ENCODE assay signal across 8 cellular contexts in genomic region chr19:18224525-18225354, GRCh38. TPM values are rescaled to one million over a fixed set of nuclear protein-coding genes. Genes with fewer than 3 reads are reported as not detected.
DNase-seq lines count a peak whose midpoint lies in the region; ATAC-seq, FAIRE-seq and TF ChIP-seq lines count a peak whose summit lies in the region.

No MANE protein-coding gene starts in this region.

- peak; percentile 100 for FAIRE-seq in GM12892 (lab: Jason Lieb, UNC)
- no peak for FAIRE-seq in urothelium cell line (lab: Jason Lieb, UNC)

- peak overlapping the region; percentile 77 for H3K4me2 ChIP-seq in hepatocyte

- peaks cover 5% of the 10 kb centered on the region for H3K4me1 ChIP-seq in hepatocyte (ENCODE audit: insufficient read depth)

- H3K27me3 ChIP-seq in hepatocyte: peaks cover 11% of the 10 kb centered on the region

- no peak for TF ChIP-seq POLR2A in GM12892 (IDR thresholded peaks at IDR 0.05; ENCODE audit: low read depth, low read length)

- H4K20me1 ChIP-seq in hepatocyte (ENCODE audit: insufficient read depth, poor library complexity, severe bottlenecking): no peaks in the 10 kb centered on the region

- no peaks in the 10 kb centered on the region for H3K9me2 ChIP-seq in hepatocyte (replicated peaks; ENCODE audit: insufficient read depth)

- DNase-seq in GM12892 (ENCODE audit: insufficient read length) (peak; percentile 94), NCI-H187 (lab: John Stamatoyannopoulos, UW) (peak; percentile 82 to 90), T1000 (lab: John Stamatoyannopoulos, UW) (peak; percentile 96), astrocyte of the hippocampus (ENCODE audit: low read depth, low spot score) (peak; percentile 99), hepatocyte (ENCODE audit: low spot score) (peak; percentile 98), pulmonary artery endothelial cell (ENCODE audit: low read depth, low spot score) (peak; percentile 94), urothelium cell line (ENCODE audit: low spot score) (peak; percentile 61)

- WGBS in hepatocyte (ENCODE audit: low lambda C conversion rate, missing lambda C conversion rate): 4% methylated on average over 75 of the region's 81 CpGs

- peak overlapping the region; percentile 42 for H2AFZ ChIP-seq in hepatocyte

- H3K27ac ChIP-seq in hepatocyte: no peak overlapping the region

- no peak overlapping the region for H3K4me3 ChIP-seq in hepatocyte

- H3K79me2 ChIP-seq in hepatocyte: no peaks in the 10 kb centered on the region

- no peak for TF ChIP-seq CTCF in hepatocyte (IDR thresholded peaks at IDR 0.05; ENCODE audit: poor library complexity)

- H3K36me3 ChIP-seq in hepatocyte (replicated peaks; ENCODE audit: insufficient read depth, low read depth): no peaks in the 10 kb centered on the region

- peak; percentile 79 for ATAC-seq in HG02884 (IDR thresholded peaks at IDR 0.05; ENCODE audit: unreplicated experiment)

- H3K9me3 ChIP-seq in hepatocyte (ENCODE audit: low read depth): no peaks in the 10 kb centered on the region

RNA-seq across cellular contexts. Expression of gene PDE4C, which starts 1.5 kb away (rescaled TPM):
- 2.2 TPM for polyA plus RNA-seq in GM12892 (2012; ENCODE audit: missing spikeins)
- 0.43 and 0.72 TPM in 2 replicates for total RNA-seq in hepatocyte
- 0.10 and 0.47 TPM in 2 replicates for polyA plus RNA-seq in hepatocyte
- 0.04 and 0.20 TPM in 2 replicates for total RNA-seq in pulmonary artery endothelial cell

RNA-seq across cellular contexts. Expression of gene RAB3A, which starts 20.9 kb away (rescaled TPM):
- 2.2 TPM for polyA plus RNA-seq in GM12892 (2012; ENCODE audit: missing spikeins)
- total RNA-seq in hepatocyte (0.60 and 2.2 TPM in 2 replicates), pulmonary artery endothelial cell (0.99 TPM in 2 replicates)
- polyA plus RNA-seq in hepatocyte: 2.6 and 3.0 TPM in 2 replicates

RNA-seq across cellular contexts. Expression of gene MPV17L2, which starts 31.7 kb away (rescaled TPM):
- polyA plus RNA-seq in GM12892 (2012; ENCODE audit: missing spikeins): 7.1 TPM
- total RNA-seq in hepatocyte (31.8 and 36.9 TPM in 2 replicates), pulmonary artery endothelial cell (10.3 and 13.0 TPM in 2 replicates)
- polyA plus RNA-seq in hepatocyte: 22.4 and 26.0 TPM in 2 replicates

RNA-seq across cellular contexts. Expression of gene IQCN, which starts 49.5 kb away (rescaled TPM):
- polyA plus RNA-seq in GM12892 (2012; ENCODE audit: missing spikeins): 0.68 TPM
- total RNA-seq in hepatocyte: 3.7 and 3.9 TPM in 2 replicates
- 1.5 and 2.3 TPM in 2 replicates for polyA plus RNA-seq in hepatocyte
- 0.07 TPM in 1 of 2 replicates, not detected in the other for total RNA-seq in pulmonary artery endothelial cell

RNA-seq across cellular contexts. Expression of gene IFI30, which starts 51.1 kb away (rescaled TPM):
- 309 TPM for polyA plus RNA-seq in GM12892 (2012; ENCODE audit: missing spikeins)
- 95.7 and 133 TPM in 2 replicates for total RNA-seq in hepatocyte
- 129 and 170 TPM in 2 replicates for polyA plus RNA-seq in hepatocyte
- 2.2 and 2.4 TPM in 2 replicates for total RNA-seq in pulmonary artery endothelial cell
